16 cellular contexts compared by ENCODE assay signal in genomic region chr19:16452321-16452720, GRCh38. TPM values are rescaled to one million over a fixed set of nuclear protein-coding genes. Genes with fewer than 3 reads are reported as not detected.
A peak's percentile ranks its signal among the peaks of the same experiment; 100 is the strongest.
DNase-seq lines count a peak whose midpoint lies in the region; ATAC-seq and TF ChIP-seq lines count a peak whose summit lies in the region.
"Had no signal": no experiment of that assay in that cellular context is flagged by ENCODE, and none has a peak within 500 bp of the region (broad histone marks: within the 10 kb centered on the region; RNA-seq: fewer than 3 reads in every experiment).

No MANE protein-coding gene starts in this region.

- H3K9me3 ChIP-seq in left ventricle myocardium inferior (replicated peaks) = no peaks in the 10 kb centered on the region

- H3K4me1 ChIP-seq in left ventricle myocardium inferior = peaks cover 91% of the 10 kb centered on the region

- H3K9me3 Mint-ChIP-seq in osteocyte (ENCODE audit: unreplicated experiment) = no peaks in the 10 kb centered on the region
- H3K9me3 Mint-ChIP-seq: H9 had no signal

- peaks cover 63% of the 10 kb centered on the region for H3K4me1 Mint-ChIP-seq in osteocyte (ENCODE audit: unreplicated experiment)

- H3K4me3 Mint-ChIP-seq in osteocyte (ENCODE audit: unreplicated experiment) = no peak overlapping the region
- H3K4me3 Mint-ChIP-seq: CD4-positive, alpha-beta memory T cell; H9 had no signal

- H3K36me3 Mint-ChIP-seq in osteocyte (ENCODE audit: unreplicated experiment) = peaks cover 3% of the 10 kb centered on the region

- POLR2A ChIA-PET in HEK293T (lab: Yijun Ruan, JAX) = no interaction called here

- DNase-seq in DMS79 (lab: John Stamatoyannopoulos, UW) (peak; percentile 52), HEK293T (ENCODE audit: extremely low spot score) (no peak), left ventricle myocardium inferior (no peak), osteocyte (ENCODE audit: extremely low spot score, unreplicated experiment) (no peak), NCI-H146 (lab: John Stamatoyannopoulos, UW) (no peak), coronary artery (ENCODE audit: low spot score) (no peak)
- DNase-seq: ACHN; CD4-positive, alpha-beta memory T cell; EL; H9; NCI-H1048; NCI-H2107; NCI-H69 had no signal

- H3K36me3 ChIP-seq in left ventricle myocardium inferior = peaks cover 4% of the 10 kb centered on the region

- TF ChIP-seq CTCF in left ventricle myocardium inferior (IDR thresholded peaks at IDR 0.05; ENCODE audit: borderline replicate concordance) (no peak), osteocyte (IDR thresholded peaks at IDR 0.05) (no peak), coronary artery (IDR thresholded peaks at IDR 0.05) (no peak)

- intact Hi-C loops in left ventricle myocardium inferior (cut with micrococcal nuclease) = no loop called here

- ATAC-seq in GM18909 (IDR thresholded peaks at IDR 0.05; ENCODE audit: poor library complexity, unreplicated experiment) = no peak
- ATAC-seq in GM21390 (IDR thresholded peaks at IDR 0.05; ENCODE audit: unreplicated experiment) = no peak

- CTCF ChIA-PET in HEK293T (lab: Yijun Ruan, JAX) = interaction anchor here (2.6 kb wide), 1 partner anchor 10 kb away, joined by 10 read pairs; no protein-coding TSS in a partner anchor

- no peaks in the 10 kb centered on the region for H3K27me3 Mint-ChIP-seq in osteocyte (ENCODE audit: unreplicated experiment)
- H3K27me3 Mint-ChIP-seq: CD4-positive, alpha-beta memory T cell had no signal

- H3K27ac Mint-ChIP-seq in osteocyte (ENCODE audit: unreplicated experiment) = peak overlapping the region; percentile 35
- H3K27ac Mint-ChIP-seq: CD4-positive, alpha-beta memory T cell; H9 had no signal

- no peak overlapping the region for H3K4me3 ChIP-seq in left ventricle myocardium inferior
- H3K4me3 ChIP-seq in coronary artery = no peak overlapping the region

- peak overlapping the region; percentile 95 for H3K27ac ChIP-seq in left ventricle myocardium inferior (replicated peaks)
- H3K27ac ChIP-seq in coronary artery = no peak overlapping the region

- H3K27me3 ChIP-seq in left ventricle myocardium inferior (ENCODE audit: low read depth) = no peaks in the 10 kb centered on the region

TF ChIP-seq in HEK293T, 16 proteins besides CTCF, POLR2A, EP300 and RAD21:
- TF ChIP-seq ZNF384 (IDR thresholded peaks at IDR 0.05) (0 out of 2 replicates have a peak, but pooled peaks have one; percentile 40), FOXM1 (IDR thresholded peaks at IDR 0.05; ENCODE audit: borderline replicate concordance) (no peak), ARNT (IDR thresholded peaks at IDR 0.05) (no peak)

RNA-seq across cellular contexts. Expression of gene EPS15L1, which starts 19.4 kb away (rescaled TPM):
- 68.1 TPM for total RNA-seq in left ventricle myocardium inferior
- total RNA-seq in osteocyte = 47.4 and 53.1 TPM in 2 replicates

RNA-seq across cellular contexts. Expression of gene CALR3, which starts 43.6 kb away (rescaled TPM):
- total RNA-seq in left ventricle myocardium inferior (not detected), osteocyte (not detected in 2 replicates)
- total RNA-seq: CD4-positive, alpha-beta memory T cell; HT1080 had no signal

RNA-seq across cellular contexts. Expression of gene C19orf44, which starts 43.9 kb away (rescaled TPM):
- total RNA-seq in left ventricle myocardium inferior (2.9 TPM), osteocyte (5.3 and 5.5 TPM in 2 replicates)
